In the genomic region with DNA sequence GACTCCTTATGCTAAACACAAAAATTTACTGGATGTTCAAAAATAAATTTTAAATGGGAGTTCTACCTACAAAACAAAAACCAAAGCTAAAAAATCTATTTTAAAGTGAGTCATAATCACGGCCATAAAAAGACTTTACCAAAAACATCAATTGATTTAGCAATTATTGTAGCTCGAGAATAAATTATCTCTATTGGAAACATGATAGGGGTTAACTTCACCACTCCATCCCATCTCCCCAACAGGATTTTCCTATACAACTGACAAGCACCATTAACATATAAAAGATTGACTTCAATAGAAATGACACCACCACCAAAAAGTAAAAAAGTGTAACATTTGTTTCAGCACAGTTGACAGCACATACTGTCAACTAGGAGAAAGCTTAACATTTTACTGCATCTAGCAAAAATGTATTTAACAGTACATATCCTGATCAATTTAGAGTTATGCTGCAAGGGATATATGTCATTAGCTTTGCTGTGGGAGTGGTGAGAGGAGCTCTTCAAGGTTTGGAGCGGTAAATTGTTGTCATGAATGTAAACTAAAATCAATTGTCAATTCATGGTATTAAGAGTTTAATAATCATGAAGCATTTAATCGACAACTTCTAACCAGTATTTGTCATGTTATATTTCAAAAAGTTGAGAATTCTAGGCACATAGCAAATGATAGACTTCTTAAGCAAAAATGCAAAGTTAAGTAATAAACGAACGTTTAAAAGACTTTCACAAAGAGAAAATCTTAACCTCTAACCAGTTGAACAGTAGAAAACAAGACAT, we compare ENCODE assay signal across 8 cellular contexts. TPM values are rescaled to one million over a fixed set of nuclear protein-coding genes. Genes with fewer than 3 reads are reported as not detected.
A peak's percentile ranks its signal among the peaks of the same experiment; 100 is the strongest.
DNase-seq lines count a peak whose midpoint lies in the region; ATAC-seq and TF ChIP-seq lines count a peak whose summit lies in the region.

No MANE protein-coding gene starts in this region.

- 57% methylated on average over 4 of the region's 6 CpGs for WGBS in mesenchymal stem cell
- 31 to 38% methylated on average over 6 of the region's 6 CpGs for WGBS in tibial nerve, 2 donors

- H3K4me3 ChIP-seq in brain microvascular endothelial cell (ENCODE audit: low read depth, low read length) = peak overlapping the region; percentile 61
- H3K4me3 ChIP-seq in mesenchymal stem cell (ENCODE audit: insufficient read depth in 1 of 2, low read depth in 1 of 2, low read length in 2 of 2) = peak overlapping the region in 1 of 2 experiments; percentile 87
- H3K4me3 ChIP-seq in tibial nerve = peak overlapping the region in 2 of 4 donors; percentile 42 to 95

- no peak overlapping the region for H2BK12ac ChIP-seq in mesenchymal stem cell (ENCODE audit: low read length in 2 of 2)

- ATAC-seq in activated T-cell treated with anti-CD3 and anti-CD28 coated beads, Interleukin-2, amount 50 U/mL, for 72 hours (replicated peaks in 1 of 2) = no peak

- no peak for TF ChIP-seq EP300 in tibial nerve (IDR thresholded peaks at IDR 0.05)

- H4K8ac ChIP-seq in mesenchymal stem cell (ENCODE audit: low read length) = no peak overlapping the region

- no peaks in the 10 kb centered on the region for H3K9me3 ChIP-seq in mesenchymal stem cell (ENCODE audit: control insufficient read depth, low read length)
- H3K9me3 ChIP-seq in tibial nerve = no peaks in the 10 kb centered on the region

- H2BK120ac ChIP-seq in mesenchymal stem cell (ENCODE audit: low read depth, low read length) = no peak overlapping the region

- H2BK15ac ChIP-seq in mesenchymal stem cell (ENCODE audit: low read depth, poor library complexity, severe bottlenecking) = no peak overlapping the region

- peak overlapping the region; percentile 93 to 96 for H3K4me3 Mint-ChIP-seq in activated T-cell treated with anti-CD3 and anti-CD28 coated beads, Interleukin-2, amount 50 U/mL, for 72 hours

- H2AFZ ChIP-seq in mesenchymal stem cell (ENCODE audit: low read depth, low read length) = no peak overlapping the region

- no peak overlapping the region for H3K14ac ChIP-seq in mesenchymal stem cell (ENCODE audit: low read length in 2 of 2)

- H3K36me3 ChIP-seq in brain microvascular endothelial cell (replicated peaks) = no peaks in the 10 kb centered on the region
- no peaks in the 10 kb centered on the region for H3K36me3 ChIP-seq in mesenchymal stem cell (ENCODE audit: control insufficient read depth in 1 of 2, insufficient read depth in 2 of 2, low read depth in 1 of 2, low read length in 2 of 2)
- no peaks in the 10 kb centered on the region for H3K36me3 ChIP-seq in tibial nerve

- H3K27me3 ChIP-seq in brain microvascular endothelial cell (replicated peaks) = no peaks in the 10 kb centered on the region
- no peaks in the 10 kb centered on the region for H3K27me3 ChIP-seq in mesenchymal stem cell (ENCODE audit: control insufficient read depth in 1 of 2, insufficient read depth in 1 of 2, low read length in 2 of 2)
- H3K27me3 ChIP-seq in tibial nerve = no peaks in the 10 kb centered on the region

- H3K4me1 Mint-ChIP-seq in activated T-cell treated with anti-CD3 and anti-CD28 coated beads, Interleukin-2, amount 50 U/mL, for 72 hours (ENCODE audit: low read depth) = peaks cover 51% of the 10 kb centered on the region

- no peak overlapping the region for H3K23ac ChIP-seq in mesenchymal stem cell (ENCODE audit: low read length in 2 of 2)

- no peak for TF ChIP-seq POLR2A in tibial nerve (IDR thresholded peaks at IDR 0.05)

- peaks cover 3% of the 10 kb centered on the region for H3K79me1 ChIP-seq in mesenchymal stem cell (replicated peaks; ENCODE audit: low read length, poor library complexity, severe bottlenecking)

- no peaks in the 10 kb centered on the region for H3K9me3 Mint-ChIP-seq in activated T-cell treated with anti-CD3 and anti-CD28 coated beads, Interleukin-2, amount 50 U/mL, for 72 hours

- H3K36me3 Mint-ChIP-seq in activated T-cell treated with anti-CD3 and anti-CD28 coated beads, Interleukin-2, amount 50 U/mL, for 72 hours (ENCODE audit: insufficient read depth in 2 of 2) = peaks cover 12 to 14% of the 10 kb centered on the region in 2 donors

- H3K27me3 Mint-ChIP-seq in activated T-cell treated with anti-CD3 and anti-CD28 coated beads, Interleukin-2, amount 50 U/mL, for 72 hours (ENCODE audit: low read depth) = no peaks in the 10 kb centered on the region

- no peak overlapping the region for H2AK5ac ChIP-seq in mesenchymal stem cell (ENCODE audit: low read length, severe bottlenecking)

- in situ Hi-C loops in brain microvascular endothelial cell (cut with HindIII; ENCODE audit: low pct_ligation_motif_present, low sequenced_read_pairs) = no loop called here

- H3K4ac ChIP-seq in mesenchymal stem cell (ENCODE audit: low read depth in 1 of 2, low read length in 2 of 2) = no peak overlapping the region

- H3K4me1 ChIP-seq in mesenchymal stem cell (ENCODE audit: control insufficient read depth, insufficient read depth, low read depth, low read length) (no peaks in the 10 kb centered on the region), tibial nerve (peaks cover 0 to 60% (median 9%) of the 10 kb centered on the region in 4 donors)

- no peak overlapping the region for H3K4me2 ChIP-seq in mesenchymal stem cell (ENCODE audit: low read length, poor library complexity, severe bottlenecking)

- no peak for TF ChIP-seq CTCF in brain microvascular endothelial cell (IDR thresholded peaks at IDR 0.05; ENCODE audit: low read depth, low read length, missing control alignments)
- TF ChIP-seq CTCF in tibial nerve (IDR thresholded peaks at IDR 0.05) = no peak

- H3K27ac ChIP-seq in brain microvascular endothelial cell (no peak overlapping the region), mesenchymal stem cell (ENCODE audit: low read length, poor library complexity, severe bottlenecking) (no peak overlapping the region), tibial nerve (peak overlapping the region; percentile 49 to 100 (median 76))

- DNase-seq in activated T-cell treated with anti-CD3 and anti-CD28 coated beads, Interleukin-2, amount 50 U/mL, for 72 hours = no peak
- DNase-seq in activated T-cell treated with anti-CD3 and anti-CD28 coated beads, Interleukin-2, amount 50 U/mL, for 1 hour = no peak
- no peak for DNase-seq in brain microvascular endothelial cell
- DNase-seq in mesenchymal stem cell = no peak
- DNase-seq in tibial nerve (ENCODE audit: low spot score in 2 of 2) = no peak
- no peak for DNase-seq in NCI-H1092 (lab: John Stamatoyannopoulos, UW)
- no peak for DNase-seq in anterior cingulate cortex (lab: John Stamatoyannopoulos, UW)
- DNase-seq in mesenteric fat pad (ENCODE audit: low spot score) = no peak

- H3K27ac Mint-ChIP-seq in activated T-cell treated with anti-CD3 and anti-CD28 coated beads, Interleukin-2, amount 50 U/mL, for 72 hours = peak overlapping the region; percentile 80

- no peak overlapping the region for H2BK5ac ChIP-seq in mesenchymal stem cell (ENCODE audit: low read depth, low read length, poor library complexity, severe bottlenecking)

- no peak overlapping the region for H4K91ac ChIP-seq in mesenchymal stem cell (ENCODE audit: low read length)

- peak overlapping the region; percentile 91 for H3K9ac ChIP-seq in mesenchymal stem cell (ENCODE audit: low read length)

- no peak overlapping the region for H3K18ac ChIP-seq in mesenchymal stem cell (ENCODE audit: low read depth in 1 of 2, low read length in 2 of 2)

RNA-seq across cellular contexts. Expression of a gene that starts 3.8 kb away (rescaled TPM):
- 10 to 100 TPM; 19.0 to 21.2 TPM for total RNA-seq in activated T-cell treated with anti-CD3 and anti-CD28 coated beads, Interleukin-2, amount 50 U/mL, for 72 hours
- 13.1 TPM for polyA plus RNA-seq in mesenchymal stem cell (2013, experiment 1 of 2)
- polyA plus RNA-seq in mesenchymal stem cell (2013, experiment 2 of 2) = 13.9 TPM
- 10 to 100 TPM; 23.4 to 35.0 (median 33.3) TPM for total RNA-seq in tibial nerve
- 25.6 TPM for total RNA-seq in mesenteric fat pad

Comparison
In these comparisons a context has a peak if more than half of its experiments do, and no peak if none do; other contexts are left out.
1. H3K27ac ChIP-seq: peak in tibial nerve (4 of 4); none in brain microvascular endothelial cell (single experiment) and mesenchymal stem cell (single experiment).